Comparison of ENCODE assay signal across 35 cellular contexts in the genomic region with DNA sequence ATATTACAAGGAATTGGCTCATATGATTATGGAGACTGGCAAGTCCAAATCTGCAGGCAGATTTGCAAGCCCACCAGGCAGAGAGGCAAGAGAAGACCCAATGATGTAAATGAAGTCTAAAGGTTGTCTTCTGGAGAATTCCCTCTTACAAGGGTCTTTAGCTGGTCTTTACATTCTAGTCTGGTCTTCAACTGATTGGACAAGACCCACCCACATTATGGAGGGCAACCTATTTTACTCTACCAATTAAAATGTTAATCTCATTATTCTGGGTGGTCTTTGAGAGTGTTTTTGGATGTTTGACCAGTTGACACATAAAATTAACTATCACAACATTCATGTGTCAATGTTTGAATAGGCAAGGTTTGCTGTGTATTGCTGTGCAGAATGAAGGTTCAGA.
"Had no signal": no experiment of that assay in that cellular context is flagged by ENCODE, and none has a peak within 500 bp of the region (broad histone marks: within the 10 kb centered on the region; RNA-seq: fewer than 3 reads in every experiment).

No MANE protein-coding gene starts in this region.

- H3K27me3 ChIP-seq: MG63 had no signal

- H3K36me3 ChIP-seq: MG63 had no signal

- H3K4me3 ChIP-seq: MG63 had no signal

- DNase-seq: Karpas-422, Kasumi-1, MG63, MM.1S, MV-4-11, NCI-H1048, NCI-H1092, NCI-H1092 treated with DMSO at 0.1 percent for 48 hours, NCI-H1105, NCI-H1105 treated with DMSO at 0.1 percent for 48 hours, NCI-H1417, NCI-H1417 treated with DMSO at 0.1 percent for 48 hours, NCI-H1436, NCI-H1436 treated with DMSO at 0.1 percent for 48 hours, NCI-H146, NCI-H1694, NCI-H1694 treated with DMSO at 0.1 percent for 48 hours, NCI-H187, NCI-H187 treated with DMSO at 0.1 percent for 48 hours, NCI-H1930, NCI-H2029, NCI-H2029 treated with DMSO at 0.1 percent for 48 hours, NCI-H2081, NCI-H2081 treated with DMSO at 0.1 percent for 48 hours, NCI-H2107, NCI-H2171, NCI-H2171 treated with DMSO at 0.1 percent for 48 hours, NCI-H2227 treated with DMSO at 0.1 percent for 48 hours, NCI-H226, NCI-H345, NCI-H446 treated with DMSO at 0.1 percent for 48 hours, NCI-H510A, NCI-H510A treated with DMSO at 0.1 percent for 48 hours, NCI-H524, NCI-H524 treated with DMSO at 0.1 percent for 48 hours had no signal

- H3K9me3 ChIP-seq: MG63 had no signal
